Comparison of ENCODE assay signal across 10 cellular contexts in genomic region chr16:72013389-72013788, GRCh38. TPM values are rescaled to one million over a fixed set of nuclear protein-coding genes. Genes with fewer than 3 reads are reported as not detected.
A peak's percentile ranks its signal among the peaks of the same experiment; 100 is the strongest.
DNase-seq lines count a peak whose midpoint lies in the region; ATAC-seq and TF ChIP-seq lines count a peak whose summit lies in the region.
"Had no signal": no experiment of that assay in that cellular context is flagged by ENCODE, and none has a peak within 500 bp of the region (broad histone marks: within the 10 kb centered on the region; RNA-seq: fewer than 3 reads in every experiment).

No MANE protein-coding gene starts in this region.

- H3K27ac ChIP-seq in smooth muscle cell (ENCODE audit: low read depth), result no peak overlapping the region
- H3K27ac ChIP-seq: SJCRH30 had no signal

- no peaks in the 10 kb centered on the region for H3K79me2 ChIP-seq in smooth muscle cell (ENCODE audit: low read depth)

- peaks cover 13% of the 10 kb centered on the region for H3K4me1 Mint-ChIP-seq in activated B cell treated with CpG ODN at 0.5 μM for 24 hours

- no peaks in the 10 kb centered on the region for H3K27me3 ChIP-seq in smooth muscle cell (ENCODE audit: low read depth)
- H3K27me3 ChIP-seq: SJCRH30 had no signal

- intact Hi-C loops in activated B cell treated with CpG ODN at 0.5 μM for 24 hours (cut with micrococcal nuclease), result no loop called here

- H3K36me3 ChIP-seq in smooth muscle cell (ENCODE audit: low read depth), result no peaks in the 10 kb centered on the region
- H3K36me3 ChIP-seq: SJCRH30 had no signal

- H3K27ac Mint-ChIP-seq in activated B cell treated with CpG ODN at 0.5 μM for 24 hours, result peak overlapping the region; percentile 18

- no peak overlapping the region for H3K9ac ChIP-seq in smooth muscle cell (ENCODE audit: low read depth)

- ATAC-seq in activated B cell treated with CpG ODN at 0.5 μM for 24 hours (ENCODE audit: low read depth) (no peak), GM21528 (IDR thresholded peaks at IDR 0.05; ENCODE audit: low FRiP score, unreplicated experiment) (no peak)

- DNase-seq in NCI-H345 (lab: John Stamatoyannopoulos, UW), result peak; percentile 27
- DNase-seq in NCI-H345 treated with DMSO at 0.1 percent for 48 hours (lab: John Stamatoyannopoulos, UW; ENCODE audit: unreplicated experiment), result no peak
- no peak for DNase-seq in activated B cell treated with CpG ODN at 0.5 μM for 24 hours
- DNase-seq in glomerular visceral epithelial cell (ENCODE audit: extremely low spot score), result peak; percentile 73
- DNase-seq in smooth muscle cell (lab: John Stamatoyannopoulos, UW; ENCODE audit: unreplicated experiment), result no peak
- no peak for DNase-seq in effector CD4-positive, alpha-beta T cell
- no peak for DNase-seq in islet precursor cell

- no peak overlapping the region for H3K4me3 ChIP-seq in smooth muscle cell
- H3K4me3 ChIP-seq: SJCRH30 had no signal

- H2AFZ ChIP-seq in smooth muscle cell (ENCODE audit: low read depth), result no peak overlapping the region

- H3K4me2 ChIP-seq in smooth muscle cell, result peak overlapping the region; percentile 47

- WGBS in smooth muscle cell (ENCODE audit: low lambda C conversion rate), result 58% methylated on average over 5 of the region's 5 CpGs

- H3K9me3 ChIP-seq in smooth muscle cell (replicated peaks; ENCODE audit: low read depth), result no peaks in the 10 kb centered on the region
- H3K9me3 ChIP-seq: SJCRH30 had no signal

- CTCF ChIA-PET in activated B cell treated with CpG ODN at 0.5 μM for 24 hours (lab: Charles Lee), result no interaction called here

- H3K36me3 Mint-ChIP-seq in activated B cell treated with CpG ODN at 0.5 μM for 24 hours (ENCODE audit: low read depth), result peaks cover 54% of the 10 kb centered on the region

- POLR2A ChIA-PET in activated B cell treated with CpG ODN at 0.5 μM for 24 hours (lab: Charles Lee), result no interaction called here

- no peaks in the 10 kb centered on the region for H4K20me1 ChIP-seq in smooth muscle cell (ENCODE audit: low read depth)

- no peak overlapping the region for H3K4me3 Mint-ChIP-seq in activated B cell treated with CpG ODN at 0.5 μM for 24 hours

- no peaks in the 10 kb centered on the region for H3K9me3 Mint-ChIP-seq in activated B cell treated with CpG ODN at 0.5 μM for 24 hours

- H3K4me1 ChIP-seq in smooth muscle cell (ENCODE audit: low read depth), result no peaks in the 10 kb centered on the region
- H3K4me1 ChIP-seq: SJCRH30 had no signal

- H3F3A ChIP-seq in smooth muscle cell (ENCODE audit: low read depth), result no peaks in the 10 kb centered on the region

- no peak for TF ChIP-seq CTCF in activated B cell treated with CpG ODN at 0.5 μM for 24 hours (IDR thresholded peaks at IDR 0.05)
- TF ChIP-seq CTCF in smooth muscle cell (IDR thresholded peaks at IDR 0.05; ENCODE audit: borderline replicate concordance, insufficient read depth, poor library complexity, severe bottlenecking), result no peak

- H3K27me3 Mint-ChIP-seq in activated B cell treated with CpG ODN at 0.5 μM for 24 hours, result no peaks in the 10 kb centered on the region

RNA-seq across cellular contexts. Expression of gene DHODH, which starts 4.8 kb away (rescaled TPM):
- total RNA-seq in activated B cell treated with CpG ODN at 0.5 μM for 24 hours, result 12.0 and 13.0 TPM in 2 replicates
- 5.0 and 5.1 TPM in 2 replicates for total RNA-seq in smooth muscle cell
- 5.7 and 6.2 TPM in 2 replicates for polyA plus RNA-seq in smooth muscle cell

RNA-seq across cellular contexts. Expression of gene PKD1L3, which starts 13.2 kb away (rescaled TPM):
- total RNA-seq in activated B cell treated with CpG ODN at 0.5 μM for 24 hours (not detected in 2 replicates), smooth muscle cell (0.09 TPM in 1 of 2 replicates, not detected in the other)
- polyA plus RNA-seq in smooth muscle cell, result 0.09 TPM in 1 of 2 replicates, not detected in the other
- total RNA-seq: LHCN-M2, SJCRH30 had no signal

RNA-seq across cellular contexts. Expression of gene HP, which starts 40.9 kb away (rescaled TPM):
- total RNA-seq in activated B cell treated with CpG ODN at 0.5 μM for 24 hours (not detected in 2 replicates), smooth muscle cell (not detected in 2 replicates)
- polyA plus RNA-seq in smooth muscle cell, result 0.33 and 0.52 TPM in 2 replicates
- total RNA-seq: LHCN-M2, SJCRH30 had no signal

RNA-seq across cellular contexts. Expression of gene HPR, which starts 49.6 kb away (rescaled TPM):
- total RNA-seq in activated B cell treated with CpG ODN at 0.5 μM for 24 hours (not detected in 2 replicates), smooth muscle cell (0.18 TPM in 1 of 2 replicates, not detected in the other)
- not detected in 2 replicates for polyA plus RNA-seq in smooth muscle cell
- total RNA-seq: LHCN-M2, SJCRH30 had no signal

Comparison
In these comparisons a context has a peak if more than half of its experiments do, and no peak if none do; other contexts are left out.
1. DNase-seq: peak in NCI-H345 (single experiment) and glomerular visceral epithelial cell (single experiment); none in NCI-H345 treated with DMSO at 0.1 percent for 48 hours (single experiment), activated B cell treated with CpG ODN at 0.5 μM for 24 hours (single experiment), smooth muscle cell (single experiment), effector CD4-positive, alpha-beta T cell (single experiment) and islet precursor cell (single experiment).